29 cellular contexts compared by ENCODE assay signal in the genomic region with DNA sequence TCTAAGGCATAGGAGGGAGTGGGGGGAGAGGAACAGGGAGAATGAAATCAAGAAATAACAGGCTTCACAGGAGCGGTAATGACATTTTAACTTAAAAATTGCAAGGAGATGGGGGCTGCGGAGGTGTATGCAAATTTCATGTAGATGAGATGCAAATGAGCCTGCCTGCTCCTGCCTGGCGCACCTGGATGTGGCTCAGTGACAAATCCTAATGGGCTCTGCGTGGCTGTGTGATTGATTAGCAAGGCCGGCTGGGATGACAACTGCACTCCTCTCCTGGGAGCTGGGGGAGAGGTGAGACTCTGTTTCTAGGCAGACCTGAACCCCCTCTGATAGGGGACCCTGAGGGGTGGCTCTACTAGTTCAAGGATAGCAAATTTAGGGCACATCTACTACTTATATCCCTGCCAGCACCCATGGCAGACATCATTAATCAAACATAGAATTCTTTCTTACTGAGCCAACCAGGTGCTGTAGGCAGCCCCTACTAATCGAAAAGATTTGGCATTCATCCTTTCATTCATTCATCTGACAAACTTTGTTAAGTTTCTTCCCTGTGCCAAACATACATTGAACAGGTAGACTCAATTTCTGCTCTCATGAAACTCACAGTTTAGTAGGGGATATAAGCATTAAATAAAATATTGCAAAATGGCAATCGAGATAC. TPM values are rescaled to one million over a fixed set of nuclear protein-coding genes. Genes with fewer than 3 reads are reported as not detected.
DNase-seq lines count a peak whose midpoint lies in the region; ATAC-seq, FAIRE-seq and TF ChIP-seq lines count a peak whose summit lies in the region.
"Had no signal": no experiment of that assay in that cellular context is flagged by ENCODE, and none has a peak within 500 bp of the region (broad histone marks: within the 10 kb centered on the region; RNA-seq: fewer than 3 reads in every experiment).

No MANE protein-coding gene starts in this region.

- SMC1A ChIA-PET in GM12878 (lab: Charles Lee; ENCODE audit: uncharacterized antibody, unreplicated experiment): no interaction called here

- RAD21 ChIA-PET in GM12878 (lab: Charles Lee; ENCODE audit: unreplicated experiment): no interaction called here

- no peaks in the 10 kb centered on the region for H3K4me1 Mint-ChIP-seq in natural killer cell treated with Interleukin-12 subunit alpha and Interleukin-12 subunit beta and Interleukin-15 and Interleukin-18, amount 100 ng/mL, for 72 hours (ENCODE audit: low read depth in 2 of 2)
- no peaks in the 10 kb centered on the region for H3K4me1 Mint-ChIP-seq in natural killer cell
- H3K4me1 Mint-ChIP-seq: activated CD4-positive, alpha-beta T cell treated with anti-CD3 and anti-CD28 coated beads, Interleukin-2, amount 10 ng/mL, durations not matched to agents 7 days and 5 days; activated naive CD4-positive, alpha-beta T cell treated with anti-CD3 and anti-CD28 coated beads, Interleukin-2, amount 10 ng/mL, durations not matched to agents 7 days and 5 days had no signal

- peak; percentile 10 for DNase-seq in natural killer cell treated with Interleukin-12 subunit alpha and Interleukin-12 subunit beta and Interleukin-15 and Interleukin-18, amount 100 ng/mL, for 72 hours (ENCODE audit: low spot score)
- DNase-seq in natural killer cell (no peak), GM12878 (ENCODE audit: low read depth, low spot score) (no peak), mesenteric fat pad (ENCODE audit: low spot score) (peak; percentile 77), DMS 273 (lab: John Stamatoyannopoulos, UW; ENCODE audit: unreplicated experiment) (no peak), WERI-Rb-1 (no peak)
- DNase-seq: activated CD4-positive, alpha-beta T cell treated with anti-CD3 and anti-CD28 coated beads, Interleukin-2, amount 10 ng/mL, durations not matched to agents 7 days and 5 days; activated naive CD4-positive, alpha-beta T cell treated with anti-CD3 and anti-CD28 coated beads, Interleukin-2, amount 10 ng/mL, durations not matched to agents 7 days and 5 days; activated T-cell treated with anti-CD3 and anti-CD28 coated beads, Interleukin-2, amount 50 U/mL, for 48 hours; amniotic stem cell; BE2C; DMS53; effector memory CD8-positive, alpha-beta T cell; heart right ventricle; mesenchymal stem cell; MV-4-11; NCI-H146; NCI-H446 treated with DMSO at 0.1 percent for 48 hours; stimulated activated naive CD8-positive, alpha-beta T cell treated with anti-CD3 and anti-CD28 coated beads, Interleukin-15, Interleukin-2, amounts not matched to agents 100 U/mL and 50 U/mL, for 24 hours; SW 1271; T-helper 9 cell had no signal

- TF ChIP-seq RAD21 in GM12878 (IDR thresholded peaks at IDR 0.05; ENCODE audit: insufficient read depth, low read depth, low read length): no peak

- TF ChIP-seq EP300 in GM12878 (IDR thresholded peaks at IDR 0.05; ENCODE audit: borderline replicate concordance in 1 of 2, control insufficient read depth in 1 of 2, low read depth in 2 of 2, low read length in 2 of 2): no peak

- intact Hi-C loops in natural killer cell (cut with micrococcal nuclease): no loop called here
- intact Hi-C loops in GM12878 (cut with micrococcal nuclease; ENCODE audit: unreplicated experiment): no loop called here

- no peak overlapping the region for H3K4me3 ChIP-seq in GM12878
- H3K4me3 ChIP-seq in WERI-Rb-1 (ENCODE audit: low read depth, low read length): no peak overlapping the region
- H3K4me3 ChIP-seq: HAP-1, heart right ventricle, prostate gland had no signal

- no peak overlapping the region for H3K4me3 Mint-ChIP-seq in natural killer cell treated with Interleukin-12 subunit alpha and Interleukin-12 subunit beta and Interleukin-15 and Interleukin-18, amount 100 ng/mL, for 72 hours
- H3K4me3 Mint-ChIP-seq in natural killer cell: no peak overlapping the region
- H3K4me3 Mint-ChIP-seq: activated CD4-positive, alpha-beta T cell treated with anti-CD3 and anti-CD28 coated beads, Interleukin-2, amount 10 ng/mL, durations not matched to agents 7 days and 5 days; activated naive CD4-positive, alpha-beta T cell treated with anti-CD3 and anti-CD28 coated beads, Interleukin-2, amount 10 ng/mL, durations not matched to agents 7 days and 5 days; effector memory CD8-positive, alpha-beta T cell had no signal

- BruUV-seq in GM12878 (replicated peaks; lab: Mats Ljungman, UMichigan): no TSS peak

- H3K27ac ChIP-seq in GM12878 (ENCODE audit: control insufficient read depth, insufficient read depth) (no peak overlapping the region), WERI-Rb-1 (no peak overlapping the region)
- H3K27ac ChIP-seq: heart right ventricle, neutrophil, prostate gland had no signal

- no peak overlapping the region for H2AFZ ChIP-seq in GM12878 (ENCODE audit: control insufficient read depth, low read depth, low read length)

- H3K27me3 ChIP-seq in GM12878 (replicated peaks in 1 of 2; ENCODE audit: control insufficient read depth in 2 of 2, insufficient read depth in 2 of 2, low read length in 1 of 2) (no peaks in the 10 kb centered on the region; a peak in 1 of 4 replicates), WERI-Rb-1 (ENCODE audit: insufficient read depth, low read depth, severe bottlenecking) (no peaks in the 10 kb centered on the region)
- H3K27me3 ChIP-seq: BE2C, heart right ventricle, neutrophil had no signal

- CTCF ChIA-PET in GM12878 (lab: Yijun Ruan, JAX): interaction anchor here (6.2 kb wide), 1 partner anchor 17 kb away, joined by 35 read pairs; no protein-coding TSS in a partner anchor

- TF ChIP-seq POLR2A in GM12878 (IDR thresholded peaks at IDR 0.05; ENCODE audit: low read depth, low read length): no peak

- no peaks in the 10 kb centered on the region for H3K36me3 ChIP-seq in GM12878 (ENCODE audit: control insufficient read depth in 2 of 2, insufficient read depth in 2 of 2, low read length in 1 of 2)
- no peaks in the 10 kb centered on the region for H3K36me3 ChIP-seq in WERI-Rb-1
- H3K36me3 ChIP-seq: BE2C, HAP-1, heart right ventricle, neutrophil, prostate gland had no signal

- H3K4me2 ChIP-seq in GM12878 (ENCODE audit: control insufficient read depth, insufficient read depth): no peak overlapping the region

- H3K27ac Mint-ChIP-seq in natural killer cell treated with Interleukin-12 subunit alpha and Interleukin-12 subunit beta and Interleukin-15 and Interleukin-18, amount 100 ng/mL, for 72 hours: no peak overlapping the region
- H3K27ac Mint-ChIP-seq in natural killer cell: no peak overlapping the region
- H3K27ac Mint-ChIP-seq: activated CD4-positive, alpha-beta T cell treated with anti-CD3 and anti-CD28 coated beads, Interleukin-2, amount 10 ng/mL, durations not matched to agents 7 days and 5 days; activated naive CD4-positive, alpha-beta T cell treated with anti-CD3 and anti-CD28 coated beads, Interleukin-2, amount 10 ng/mL, durations not matched to agents 7 days and 5 days; effector memory CD8-positive, alpha-beta T cell had no signal

- POLR2A ChIA-PET in GM12878 (lab: Charles Lee): no interaction called here

- no peaks in the 10 kb centered on the region for H3K79me2 ChIP-seq in GM12878 (ENCODE audit: control insufficient read depth, insufficient read depth, low read length)

- H3K36me3 Mint-ChIP-seq in natural killer cell treated with Interleukin-12 subunit alpha and Interleukin-12 subunit beta and Interleukin-15 and Interleukin-18, amount 100 ng/mL, for 72 hours: no peaks in the 10 kb centered on the region
- H3K36me3 Mint-ChIP-seq in natural killer cell: no peaks in the 10 kb centered on the region
- H3K36me3 Mint-ChIP-seq: activated naive CD4-positive, alpha-beta T cell treated with anti-CD3 and anti-CD28 coated beads, Interleukin-2, amount 10 ng/mL, durations not matched to agents 7 days and 5 days had no signal

- no peaks in the 10 kb centered on the region for H3K9me3 Mint-ChIP-seq in natural killer cell treated with Interleukin-12 subunit alpha and Interleukin-12 subunit beta and Interleukin-15 and Interleukin-18, amount 100 ng/mL, for 72 hours
- H3K9me3 Mint-ChIP-seq in natural killer cell: no peaks in the 10 kb centered on the region
- H3K9me3 Mint-ChIP-seq: activated CD4-positive, alpha-beta T cell treated with anti-CD3 and anti-CD28 coated beads, Interleukin-2, amount 10 ng/mL, durations not matched to agents 7 days and 5 days; activated naive CD4-positive, alpha-beta T cell treated with anti-CD3 and anti-CD28 coated beads, Interleukin-2, amount 10 ng/mL, durations not matched to agents 7 days and 5 days; effector memory CD8-positive, alpha-beta T cell had no signal

- TF ChIP-seq CTCF in natural killer cell (IDR thresholded peaks at IDR 0.05) (no peak), GM12878 (IDR thresholded peaks at IDR 0.05 in 2 of 3, conservative IDR thresholded peaks at IDR 0.05 in 1 of 3; ENCODE audit: control insufficient read depth in 2 of 3, extremely low read depth in 1 of 3, insufficient read depth in 1 of 3, low read depth in 3 of 3, low read length in 3 of 3) (no peak), WERI-Rb-1 (IDR thresholded peaks at IDR 0.05; ENCODE audit: low read depth, low read length) (no peak)

- in situ Hi-C loops in GM12878 (cut with MboI): no loop called here

- FAIRE-seq in GM12878 (lab: Jason Lieb, UNC): no peak
- FAIRE-seq: colon, RCC 7860 had no signal

- no peak overlapping the region for H3K9ac ChIP-seq in GM12878 (ENCODE audit: control insufficient read depth, insufficient read depth, low read length)

- WGBS in GM12878 (ENCODE audit: insufficient coverage, insufficient replicate concordance, low lambda C conversion rate, missing lambda C conversion rate): 49% methylated on average over 7 of the region's 7 CpGs

- H4K20me1 ChIP-seq in GM12878 (ENCODE audit: control insufficient read depth, insufficient read depth): no peaks in the 10 kb centered on the region

- no peaks in the 10 kb centered on the region for H3K4me1 ChIP-seq in GM12878 (ENCODE audit: control insufficient read depth, insufficient read depth, low read length)
- H3K4me1 ChIP-seq: BE2C, HAP-1, prostate gland had no signal

- no peak for ATAC-seq in natural killer cell treated with Interleukin-12 subunit alpha and Interleukin-12 subunit beta and Interleukin-15 and Interleukin-18, amount 100 ng/mL, for 72 hours
- ATAC-seq in natural killer cell (no peak), GM12878 (no peak), HG02885 (IDR thresholded peaks at IDR 0.05; ENCODE audit: poor library complexity, unreplicated experiment) (no peak), HG03378 (IDR thresholded peaks at IDR 0.05; ENCODE audit: unreplicated experiment) (no peak)
- ATAC-seq: effector memory CD8-positive, alpha-beta T cell; heart right ventricle; stimulated activated naive CD8-positive, alpha-beta T cell treated with anti-CD3 and anti-CD28 coated beads, Interleukin-15, Interleukin-2, amounts not matched to agents 100 U/mL and 50 U/mL, for 24 hours had no signal

- H3K27me3 Mint-ChIP-seq in natural killer cell treated with Interleukin-12 subunit alpha and Interleukin-12 subunit beta and Interleukin-15 and Interleukin-18, amount 100 ng/mL, for 72 hours: peaks cover 15 to 21% of the 10 kb centered on the region in 2 donors
- H3K27me3 Mint-ChIP-seq in natural killer cell (ENCODE audit: low read depth in 2 of 2): peaks cover 3 to 16% of the 10 kb centered on the region in 2 donors

- H3K9me3 ChIP-seq in GM12878 (replicated peaks; ENCODE audit: control insufficient read depth, insufficient read depth, low read length): no peaks in the 10 kb centered on the region
- H3K9me3 ChIP-seq in WERI-Rb-1 (ENCODE audit: severe bottlenecking): no peaks in the 10 kb centered on the region
- H3K9me3 ChIP-seq: BE2C, HAP-1, neutrophil, prostate gland had no signal

RNA-seq across cellular contexts. Expression of a gene that starts 38.4 kb away (rescaled TPM):
- total RNA-seq in natural killer cell treated with Interleukin-12 subunit alpha and Interleukin-12 subunit beta and Interleukin-15 and Interleukin-18, amount 100 ng/mL, for 72 hours: 1 to 10 TPM in 1 of 2 donors, under 1 TPM in 1; 0.81 to 2.4 TPM
- total RNA-seq in natural killer cell (under 1 TPM in 2 of 3 donors, not detected in 1; 0.33 TPM), GM12878 (2014; rRNA removed) (0.85 and 0.87 TPM in 2 replicates), GM12878 (2014; rRNA removed; fragmentation: Illumina TruSeq; extraction: Trizol) (0.45 and 0.51 TPM in 2 replicates), GM12878 (2021) (1.2 and 1.8 TPM in 2 replicates), mesenteric fat pad (131 TPM)
- total RNA-seq in GM12878 (2013; cell fraction: nucleolus; rRNA removed): 24.2 and 29.7 TPM in 2 replicates
- 0.67 TPM for polyA plus RNA-seq in GM12878 (2011; ENCODE audit: low read depth)
- polyA plus RNA-seq in GM12878 (2011; rRNA removed) (0.85 and 1.9 TPM in 2 replicates), GM12878 (2014; fragmentation: Illumina TruSeq; extraction: Trizol) (0.30 and 0.54 TPM in 2 replicates), GM12878 (2014; fragmentation: Nextera tagmentation; extraction: Ambion mirVana) (under 1 TPM; 0.11 to 0.16 TPM), GM12878 (2014; rRNA removed) (0.68 and 1.1 TPM in 2 replicates), GM12878 (2016; fragmentation: Nextera tagmentation; extraction: Ambion mirVana) (under 1 TPM; 0.25 to 0.47 TPM)
- polyA plus RNA-seq in GM12878 (2011; cell fraction: cytosol; rRNA removed): 1.6 and 1.8 TPM in 2 replicates
- 2.0 and 2.1 TPM in 2 replicates for polyA plus RNA-seq in GM12878 (2011; cell fraction: nucleus; rRNA removed)
- polyA plus RNA-seq in GM12878 (2012): 1.5 and 2.4 TPM in 2 replicates
- polyA minus RNA-seq in GM12878 (2011; rRNA and poly(A)+ RNA removed): 1.4 and 2.0 TPM in 2 replicates
- 1.2 and 1.4 TPM in 2 replicates for polyA minus RNA-seq in GM12878 (2011; cell fraction: cytosol; rRNA and poly(A)+ RNA removed)
- polyA minus RNA-seq in GM12878 (2011; cell fraction: nucleus; rRNA and poly(A)+ RNA removed): 0.73 and 0.96 TPM in 2 replicates

RNA-seq across cellular contexts. Expression of a gene that starts 57.1 kb away (rescaled TPM):
- total RNA-seq in natural killer cell treated with Interleukin-12 subunit alpha and Interleukin-12 subunit beta and Interleukin-15 and Interleukin-18, amount 100 ng/mL, for 72 hours: not detected
- not detected for total RNA-seq in natural killer cell
- not detected in 2 replicates for total RNA-seq in GM12878 (2013; cell fraction: nucleolus; rRNA removed)
- total RNA-seq in GM12878 (2014; rRNA removed): not detected in 2 replicates
- total RNA-seq in GM12878 (2014; rRNA removed; fragmentation: Illumina TruSeq; extraction: Trizol): not detected in 2 replicates
- total RNA-seq in GM12878 (2021): not detected in 2 replicates
- polyA plus RNA-seq in GM12878 (2011; ENCODE audit: low read depth): not detected
- not detected in 2 replicates for polyA plus RNA-seq in GM12878 (2011; rRNA removed)
- not detected in 2 replicates for polyA plus RNA-seq in GM12878 (2011; cell fraction: cytosol; rRNA removed)
- not detected in 2 replicates for polyA plus RNA-seq in GM12878 (2011; cell fraction: nucleus; rRNA removed)
- polyA plus RNA-seq in GM12878 (2012): not detected in 2 replicates
- polyA plus RNA-seq in GM12878 (2014; fragmentation: Illumina TruSeq; extraction: Trizol): not detected in 2 replicates
- polyA plus RNA-seq in GM12878 (2014; fragmentation: Nextera tagmentation; extraction: Ambion mirVana): not detected
- not detected in 2 replicates for polyA plus RNA-seq in GM12878 (2014; rRNA removed)
- not detected for polyA plus RNA-seq in GM12878 (2016; fragmentation: Nextera tagmentation; extraction: Ambion mirVana)
- polyA minus RNA-seq in GM12878 (2011; rRNA and poly(A)+ RNA removed): not detected in 2 replicates
- polyA minus RNA-seq in GM12878 (2011; cell fraction: cytosol; rRNA and poly(A)+ RNA removed): not detected in 2 replicates
- not detected in 2 replicates for polyA minus RNA-seq in GM12878 (2011; cell fraction: nucleus; rRNA and poly(A)+ RNA removed)
- 5.6 TPM for total RNA-seq in mesenteric fat pad
- total RNA-seq: activated CD4-positive, alpha-beta T cell treated with anti-CD3 and anti-CD28 coated beads, Interleukin-2, amount 10 ng/mL, durations not matched to agents 7 days and 5 days; G401 had no signal

Comparison
In these comparisons a context has a peak if more than half of its experiments do, and no peak if none do; other contexts are left out.
1. DNase-seq: peak in natural killer cell treated with Interleukin-12 subunit alpha and Interleukin-12 subunit beta and Interleukin-15 and Interleukin-18, amount 100 ng/mL, for 72 hours (single experiment) and mesenteric fat pad (single experiment); none in natural killer cell (single experiment), GM12878 (single experiment), DMS 273 (single experiment) and WERI-Rb-1 (single experiment).